8 cellular contexts compared by ENCODE assay signal in the genomic region with DNA sequence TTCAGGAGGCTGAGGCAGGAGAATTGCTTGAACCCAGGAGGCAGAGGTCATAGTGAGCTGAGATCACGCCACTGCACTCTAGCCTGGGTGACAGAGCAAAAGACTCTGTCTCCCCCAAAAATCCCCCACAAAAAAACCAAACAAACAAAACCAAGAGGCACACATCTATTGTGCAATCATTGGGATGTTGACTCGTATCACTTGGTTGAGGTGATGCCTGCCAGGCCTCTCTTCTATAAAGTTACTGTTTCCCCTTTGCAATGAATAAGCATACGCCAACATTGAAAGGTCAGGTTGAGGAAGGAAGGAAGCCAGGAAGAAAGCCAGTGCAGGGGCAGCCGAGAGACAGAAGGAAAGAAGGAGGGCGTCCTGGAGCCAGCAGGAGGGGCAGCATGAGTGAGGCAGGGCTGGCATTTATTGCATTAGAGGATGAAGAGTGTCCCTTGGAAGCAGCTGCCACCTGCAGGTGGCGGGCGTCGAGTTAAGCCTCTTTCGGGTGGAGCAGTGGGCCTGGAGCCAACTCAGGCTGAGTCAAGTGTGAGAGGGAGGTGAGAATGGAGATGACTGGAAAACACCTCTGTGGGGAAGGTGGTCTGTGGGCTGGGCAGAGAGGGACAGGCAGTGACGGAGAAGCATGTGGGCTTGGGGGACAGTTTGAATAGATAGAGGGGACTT. TPM values are rescaled to one million over a fixed set of nuclear protein-coding genes. Genes with fewer than 3 reads are reported as not detected.
DNase-seq lines count a peak whose midpoint lies in the region; ATAC-seq, FAIRE-seq and TF ChIP-seq lines count a peak whose summit lies in the region.

No MANE protein-coding gene starts in this region.

- no peak overlapping the region for H2AFZ ChIP-seq in HepG2 (ENCODE audit: low read length)

- TF ChIP-seq EP300 in HepG2 (IDR thresholded peaks at IDR 0.05; ENCODE audit: low read depth in 2 of 2, low read length in 2 of 2) (no peak), HepG2 (CRISPR knock-in tag; IDR thresholded peaks at IDR 0.05; ENCODE audit: borderline replicate concordance) (no peak), stomach (IDR thresholded peaks at IDR 0.05) (no peak)

- no peaks in the 10 kb centered on the region for H3K36me3 Mint-ChIP-seq in activated naive CD8-positive, alpha-beta T cell treated with anti-CD3 and anti-CD28 coated beads for 36 hours
- H3K36me3 Mint-ChIP-seq in activated T-helper 1 cell treated with anti-CD3 and anti-CD28 coated beads, Interleukin-12 subunit alpha, Interleukin-12 subunit beta, Interleukin-2, Interleukin-4 antibody, amounts not matched to agents 30 ng/mL and 10 ng/mL and 1 ng/mL, durations not matched to agents 14 hours and 24 hours and 36 hours (ENCODE audit: low read depth) = no peaks in the 10 kb centered on the region

- TF ChIP-seq CTCF in HepG2 (CRISPR knock-in tag; IDR thresholded peaks at IDR 0.05) (peak; percentile 69), stomach (IDR thresholded peaks at IDR 0.05) (peak in 4 of 7 experiments; percentile 33 to 49 (median 37))

- H3K27ac ChIP-seq in HepG2 (ENCODE audit: extremely low read length, insufficient read depth, low read length) (no peak overlapping the region), stomach (peak overlapping the region in 2 of 5 donors; percentile 11 to 85)

- H3K36me3 ChIP-seq in HepG2 (replicated peaks in 1 of 2; ENCODE audit: control insufficient read depth in 1 of 2, insufficient read depth in 2 of 2, low read length in 2 of 2) (no peaks in the 10 kb centered on the region), stomach (no peaks in the 10 kb centered on the region)

- no peak overlapping the region for H3K4me2 ChIP-seq in HepG2 (ENCODE audit: low read depth, low read length)

- BruUV-seq in HepG2 (replicated peaks; lab: Mats Ljungman, UMichigan) = no TSS peak

- in situ Hi-C loops in ACHN (cut with HindIII; ENCODE audit: low pct_ligation_motif_present, low pct_unique_long_range_greater_than_20kb, low sequenced_read_pairs) = no loop called here
- in situ Hi-C loops in HepG2 (cut with HindIII; ENCODE audit: extremely low pct_ligation_motif_present, low pct_unique_long_range_greater_than_20kb) = loop anchor here (10.0 kb wide), 2 partner anchors 84 to 204 kb away; no protein-coding TSS in a partner anchor

- peak; percentile 62 for DNase-seq in ACHN
- DNase-seq in GM19239 (ENCODE audit: insufficient read length, low spot score) = no peak
- peak; percentile 85 for DNase-seq in NCI-H345 (lab: John Stamatoyannopoulos, UW)
- DNase-seq in activated naive CD8-positive, alpha-beta T cell treated with anti-CD3 and anti-CD28 coated beads for 36 hours = peak; percentile 67
- peak; percentile 50 for DNase-seq in HepG2 (ENCODE audit: low spot score)
- peak; percentile 87 for DNase-seq in stomach
- no peak for DNase-seq in activated T-helper 1 cell treated with anti-CD3 and anti-CD28 coated beads, Interleukin-12 subunit alpha, Interleukin-12 subunit beta, Interleukin-2, Interleukin-4 antibody, amounts not matched to agents 30 ng/mL and 10 ng/mL and 1 ng/mL, durations not matched to agents 14 hours and 24 hours and 36 hours (ENCODE audit: low spot score)

- intact Hi-C loops in HepG2 (cut with micrococcal nuclease; ENCODE audit: unreplicated experiment) = loop anchor here (10.0 kb wide), 1 partner anchor 204 kb away; no protein-coding TSS in a partner anchor
- intact Hi-C loops in stomach (cut with DNase I; ENCODE audit: low total_unique reads) = no loop called here
- intact Hi-C loops in activated T-helper 1 cell treated with anti-CD3 and anti-CD28 coated beads, Interleukin-12 subunit alpha, Interleukin-12 subunit beta, Interleukin-2, Interleukin-4 antibody, amounts not matched to agents 30 ng/mL and 10 ng/mL and 1 ng/mL, durations not matched to agents 14 hours and 24 hours and 36 hours (cut with micrococcal nuclease) = no loop called here

- no peak overlapping the region for H3K4me3 Mint-ChIP-seq in activated naive CD8-positive, alpha-beta T cell treated with anti-CD3 and anti-CD28 coated beads for 36 hours
- H3K4me3 Mint-ChIP-seq in activated T-helper 1 cell treated with anti-CD3 and anti-CD28 coated beads, Interleukin-12 subunit alpha, Interleukin-12 subunit beta, Interleukin-2, Interleukin-4 antibody, amounts not matched to agents 30 ng/mL and 10 ng/mL and 1 ng/mL, durations not matched to agents 14 hours and 24 hours and 36 hours = no peak overlapping the region

- no peak overlapping the region for H3K4me3 ChIP-seq in HepG2 (replicated peaks in 1 of 3; ENCODE audit: insufficient read depth in 1 of 3, low read depth in 2 of 3, low read length in 3 of 3)
- H3K4me3 ChIP-seq in stomach = no peak overlapping the region

- TF ChIP-seq POLR2A in HepG2 (IDR thresholded peaks at IDR 0.05; ENCODE audit: insufficient read depth in 1 of 2, low read depth in 2 of 2, low read length in 2 of 2) (no peak), stomach (IDR thresholded peaks at IDR 0.05) (no peak)

- H3K9ac ChIP-seq in HepG2 (ENCODE audit: insufficient read depth, low read depth, low read length) = no peak overlapping the region

- no peaks in the 10 kb centered on the region for H3K9me3 Mint-ChIP-seq in activated naive CD8-positive, alpha-beta T cell treated with anti-CD3 and anti-CD28 coated beads for 36 hours
- no peaks in the 10 kb centered on the region for H3K9me3 Mint-ChIP-seq in activated T-helper 1 cell treated with anti-CD3 and anti-CD28 coated beads, Interleukin-12 subunit alpha, Interleukin-12 subunit beta, Interleukin-2, Interleukin-4 antibody, amounts not matched to agents 30 ng/mL and 10 ng/mL and 1 ng/mL, durations not matched to agents 14 hours and 24 hours and 36 hours

- H3K4me1 Mint-ChIP-seq in activated naive CD8-positive, alpha-beta T cell treated with anti-CD3 and anti-CD28 coated beads for 36 hours = peaks cover 5% of the 10 kb centered on the region
- peaks cover 6% of the 10 kb centered on the region for H3K4me1 Mint-ChIP-seq in activated T-helper 1 cell treated with anti-CD3 and anti-CD28 coated beads, Interleukin-12 subunit alpha, Interleukin-12 subunit beta, Interleukin-2, Interleukin-4 antibody, amounts not matched to agents 30 ng/mL and 10 ng/mL and 1 ng/mL, durations not matched to agents 14 hours and 24 hours and 36 hours (ENCODE audit: low read depth)

- no peaks in the 10 kb centered on the region for H4K20me1 ChIP-seq in HepG2 (ENCODE audit: insufficient read depth, low read length)

- FAIRE-seq in GM19239 (lab: Jason Lieb, UNC) = peak; percentile 49
- no peak for FAIRE-seq in HepG2 (lab: Jason Lieb, UNC)

- ATAC-seq in HepG2 = peak; percentile 49
- no peak for ATAC-seq in HG03432 (IDR thresholded peaks at IDR 0.05; ENCODE audit: unreplicated experiment)

- no peak overlapping the region for H3K27ac Mint-ChIP-seq in activated naive CD8-positive, alpha-beta T cell treated with anti-CD3 and anti-CD28 coated beads for 36 hours
- H3K27ac Mint-ChIP-seq in activated T-helper 1 cell treated with anti-CD3 and anti-CD28 coated beads, Interleukin-12 subunit alpha, Interleukin-12 subunit beta, Interleukin-2, Interleukin-4 antibody, amounts not matched to agents 30 ng/mL and 10 ng/mL and 1 ng/mL, durations not matched to agents 14 hours and 24 hours and 36 hours = no peak overlapping the region

- H3K27me3 Mint-ChIP-seq in activated naive CD8-positive, alpha-beta T cell treated with anti-CD3 and anti-CD28 coated beads for 36 hours = peaks cover 12% of the 10 kb centered on the region
- H3K27me3 Mint-ChIP-seq in activated T-helper 1 cell treated with anti-CD3 and anti-CD28 coated beads, Interleukin-12 subunit alpha, Interleukin-12 subunit beta, Interleukin-2, Interleukin-4 antibody, amounts not matched to agents 30 ng/mL and 10 ng/mL and 1 ng/mL, durations not matched to agents 14 hours and 24 hours and 36 hours (ENCODE audit: insufficient read depth) = peaks cover 9% of the 10 kb centered on the region

- H3K4me1 ChIP-seq in HepG2 (ENCODE audit: insufficient read depth, low read length) (peaks cover 27% of the 10 kb centered on the region), stomach (peaks cover 18 to 56% (median 42%) of the 10 kb centered on the region in 4 donors)

- H3K27me3 ChIP-seq in HepG2 (ENCODE audit: control insufficient read depth in 1 of 2, insufficient read depth in 2 of 2, low read length in 2 of 2) = peaks cover 0 to 9% of the 10 kb centered on the region in 2 experiments; a peak in 2 of 5 replicates
- no peaks in the 10 kb centered on the region for H3K27me3 ChIP-seq in stomach

- no peaks in the 10 kb centered on the region for H3K9me3 ChIP-seq in HepG2 (ENCODE audit: low read length)
- H3K9me3 ChIP-seq in stomach = no peaks in the 10 kb centered on the region

- no peak for TF ChIP-seq RAD21 in HepG2 (CRISPR knock-in tag; IDR thresholded peaks at IDR 0.05)

- no peaks in the 10 kb centered on the region for H3K79me2 ChIP-seq in HepG2 (ENCODE audit: insufficient read depth, low read length)

- POLR2A ChIA-PET in HepG2 (lab: Yijun Ruan, JAX) = no interaction called here

- CTCF ChIA-PET in HepG2 (lab: Yijun Ruan, JAX; ENCODE audit: low intra/inter-chr PET ratio, low total read pairs) = interaction anchor here (1.5 kb wide), 1 partner anchor 81 kb away, joined by 6 read pairs; no protein-coding TSS in a partner anchor

- 6% methylated on average over 10 of the region's 10 CpGs for WGBS in HepG2 (ENCODE audit: low lambda C conversion rate)
- WGBS in stomach, 5 donors = 24 to 34% (median 29%) methylated on average over 10 of the region's 10 CpGs

RNA-seq across cellular contexts. Expression of a gene that starts 8.3 kb away (rescaled TPM):
- total RNA-seq in activated naive CD8-positive, alpha-beta T cell treated with anti-CD3 and anti-CD28 coated beads for 36 hours = not detected
- total RNA-seq in HepG2 (2016; rRNA removed; fragmentation: Illumina TruSeq; extraction: Trizol) (0.03 and 0.04 TPM in 2 replicates), stomach (10 to 100 TPM; 15.1 to 44.6 (median 28.1) TPM)
- not detected in 2 replicates for total RNA-seq in HepG2 (2016; cell fraction: cytosol; rRNA removed; fragmentation: Illumina TruSeq; extraction: Trizol; ENCODE audit: low read depth)
- total RNA-seq in HepG2 (2016; cell fraction: insoluble cytoplasmic fraction; rRNA removed; fragmentation: Illumina TruSeq; extraction: Trizol) = 0.01 and 0.02 TPM in 2 replicates
- total RNA-seq in HepG2 (2016; cell fraction: membrane; rRNA removed; fragmentation: Illumina TruSeq; extraction: Trizol) = not detected in 2 replicates
- total RNA-seq in HepG2 (2016; cell fraction: nucleus; rRNA removed; fragmentation: Illumina TruSeq; extraction: Trizol) = 0.06 and 0.09 TPM in 2 replicates
- polyA plus RNA-seq in HepG2 (2011; rRNA removed) (0.01 and 0.03 TPM in 2 replicates), stomach (10 to 100 TPM in 1 of 3 donors, 1 to 10 TPM in 2; 1.8 to 15.5 (median 3.1) TPM)
- 0.01 TPM in 2 replicates for polyA plus RNA-seq in HepG2 (2011; cell fraction: cytosol; rRNA removed)
- polyA plus RNA-seq in HepG2 (2011; cell fraction: nucleus; rRNA removed) = 0.14 and 0.19 TPM in 2 replicates
- 0.03 and 0.04 TPM in 2 replicates for polyA plus RNA-seq in HepG2 (2012)
- not detected in 2 replicates for polyA plus RNA-seq in HepG2 (2016; cell fraction: cytosol; fragmentation: Illumina TruSeq; extraction: Trizol; ENCODE audit: low read depth)
- not detected in 2 replicates for polyA plus RNA-seq in HepG2 (2016; cell fraction: insoluble cytoplasmic fraction; fragmentation: Illumina TruSeq; extraction: Trizol; ENCODE audit: low read depth)
- polyA plus RNA-seq in HepG2 (2016; cell fraction: membrane; fragmentation: Illumina TruSeq; extraction: Trizol; ENCODE audit: low read depth) = not detected in 2 replicates
- polyA plus RNA-seq in HepG2 (2016; cell fraction: nucleus; fragmentation: Illumina TruSeq; extraction: Trizol; ENCODE audit: insufficient read depth, low read depth) = not detected in 2 replicates
- polyA minus RNA-seq in HepG2 (2011; rRNA and poly(A)+ RNA removed; ENCODE audit: low replicate concordance) = 0.08 and 24.5 TPM in 2 replicates
- polyA minus RNA-seq in HepG2 (2011; cell fraction: cytosol; rRNA and poly(A)+ RNA removed) = 0.18 TPM in 1 of 2 replicates, not detected in the other
- 0.12 and 0.13 TPM in 2 replicates for polyA minus RNA-seq in HepG2 (2011; cell fraction: nucleus; rRNA and poly(A)+ RNA removed)
- not detected in 2 replicates for total RNA-seq in activated T-helper 1 cell treated with anti-CD3 and anti-CD28 coated beads, Interleukin-12 subunit alpha, Interleukin-12 subunit beta, Interleukin-2, Interleukin-4 antibody, amounts not matched to agents 30 ng/mL and 10 ng/mL and 1 ng/mL, durations not matched to agents 14 hours and 24 hours and 36 hours

Comparison
In these comparisons a context has a peak if more than half of its experiments do, and no peak if none do; other contexts are left out.
1. DNase-seq: peak in ACHN (single experiment), NCI-H345 (single experiment), activated naive CD8-positive, alpha-beta T cell treated with anti-CD3 and anti-CD28 coated beads for 36 hours (single experiment), HepG2 (single experiment) and stomach (single experiment); none in GM19239 (single experiment) and activated T-helper 1 cell treated with anti-CD3 and anti-CD28 coated beads, Interleukin-12 subunit alpha, Interleukin-12 subunit beta, Interleukin-2, Interleukin-4 antibody, amounts not matched to agents 30 ng/mL and 10 ng/mL and 1 ng/mL, durations not matched to agents 14 hours and 24 hours and 36 hours (single experiment).
2. RNA of a gene that starts 8.3 kb away (total RNA-seq): 15.1 to 44.6 TPM in stomach; 0.01 to 0.09 TPM in HepG2, not detected in activated naive CD8-positive, alpha-beta T cell treated with anti-CD3 and anti-CD28 coated beads for 36 hours and not detected in activated T-helper 1 cell treated with anti-CD3 and anti-CD28 coated beads, Interleukin-12 subunit alpha, Interleukin-12 subunit beta, Interleukin-2, Interleukin-4 antibody, amounts not matched to agents 30 ng/mL and 10 ng/mL and 1 ng/mL, durations not matched to agents 14 hours and 24 hours and 36 hours; every median in the first group is over 10 times any median in the second.